In genomic region chr2:178241852-178242551, GRCh38 we compare ENCODE assay signal across 7 cellular contexts. TPM values are rescaled to one million over a fixed set of nuclear protein-coding genes. Genes with fewer than 3 reads are reported as not detected.
A peak's percentile ranks its signal among the peaks of the same experiment; 100 is the strongest.
DNase-seq lines count a peak whose midpoint lies in the region; TF ChIP-seq lines count a peak whose summit lies in the region.

No MANE protein-coding gene starts in this region.

- H3K4me1 ChIP-seq in rectal smooth muscle tissue (ENCODE audit: control insufficient read depth, insufficient read depth, low read length): peaks cover 5% of the 10 kb centered on the region
- H3K4me1 ChIP-seq in Caco-2: no peaks in the 10 kb centered on the region

- POLR2A ChIA-PET in Caco-2 (lab: Charles Lee): no interaction called here

- no peak overlapping the region for H3K27ac ChIP-seq in SK-N-MC
- peak overlapping the region; percentile 56 for H3K27ac ChIP-seq in rectal smooth muscle tissue (ENCODE audit: low read depth, low read length)

- CTCF ChIA-PET in Caco-2 (lab: Charles Lee): no interaction called here

- peaks cover 8% of the 10 kb centered on the region for H3K27me3 Mint-ChIP-seq in Caco-2 (ENCODE audit: insufficient read depth, unreplicated experiment)

- H3K4me3 ChIP-seq in SK-N-MC: 0 out of 2 replicates have a peak overlapping the region, but pooled peaks have one; percentile 10
- H3K4me3 ChIP-seq in rectal smooth muscle tissue (ENCODE audit: low read length): no peak overlapping the region
- H3K4me3 ChIP-seq in Caco-2 (ENCODE audit: low read depth, low read length): no peak overlapping the region

- no peak for TF ChIP-seq CTCF in Caco-2 (IDR thresholded peaks at IDR 0.05; ENCODE audit: insufficient read depth in 1 of 2, low read depth in 1 of 2, low read length in 1 of 2, severe bottlenecking in 1 of 2, unreplicated experiment in 1 of 2)

- no peak overlapping the region for H3K27ac Mint-ChIP-seq in Caco-2 (ENCODE audit: unreplicated experiment)

- no peaks in the 10 kb centered on the region for H3K27me3 ChIP-seq in rectal smooth muscle tissue (ENCODE audit: control insufficient read depth, insufficient read depth, low read length)
- H3K27me3 ChIP-seq in Caco-2 (replicated peaks; ENCODE audit: control insufficient read depth, insufficient read depth, low read length): no peaks in the 10 kb centered on the region

- H3K4me3 Mint-ChIP-seq in Caco-2 (ENCODE audit: unreplicated experiment): no peak overlapping the region

- intact Hi-C loops in Caco-2 (cut with micrococcal nuclease; ENCODE audit: unreplicated experiment): no loop called here

- H3K36me3 ChIP-seq in SK-N-MC (ENCODE audit: insufficient read depth, low read length) (no peaks in the 10 kb centered on the region), rectal smooth muscle tissue (ENCODE audit: control insufficient read depth, insufficient read depth, low read length) (no peaks in the 10 kb centered on the region), Caco-2 (ENCODE audit: control insufficient read depth, insufficient read depth, low read length) (no peaks in the 10 kb centered on the region)

- BruUV-seq in Caco-2 (replicated peaks; lab: Mats Ljungman, UMichigan): no TSS peak

- no peaks in the 10 kb centered on the region for H3K4me1 Mint-ChIP-seq in Caco-2 (ENCODE audit: low read depth, unreplicated experiment)

- no peaks in the 10 kb centered on the region for H3K36me3 Mint-ChIP-seq in Caco-2 (ENCODE audit: insufficient read depth, unreplicated experiment)

- H3K9me3 ChIP-seq in SK-N-MC (ENCODE audit: low read depth, low read length) (no peaks in the 10 kb centered on the region), Caco-2 (no peaks in the 10 kb centered on the region)

- peak; percentile 13 for DNase-seq in HT-29 (ENCODE audit: low spot score)
- peak; percentile 22 for DNase-seq in SK-N-MC (ENCODE audit: low read depth, low spot score)
- DNase-seq in glomerular visceral epithelial cell (ENCODE audit: extremely low spot score): peak; percentile 81
- DNase-seq in Caco-2: no peak
- DNase-seq in RPMI8226: no peak
- no peak for DNase-seq in NOMO-1 (lab: John Stamatoyannopoulos, UW; ENCODE audit: unreplicated experiment in 2 of 2)

- H3K9me3 Mint-ChIP-seq in Caco-2 (ENCODE audit: unreplicated experiment): no peaks in the 10 kb centered on the region

- no peak overlapping the region for H3K9ac ChIP-seq in SK-N-MC (ENCODE audit: insufficient read length)
- no peak overlapping the region for H3K9ac ChIP-seq in rectal smooth muscle tissue (ENCODE audit: low read length)

RNA-seq across cellular contexts. Expression of gene OSBPL6, which starts 47.7 kb away (rescaled TPM):
- total RNA-seq in HT-29 (2014; rRNA removed; shearing (Covaris generic)): not detected in 2 replicates
- total RNA-seq in Caco-2 (2022): 1.0 and 1.5 TPM in 2 replicates

Comparison
In these comparisons a context has a peak if more than half of its experiments do, and no peak if none do; other contexts are left out.
1. DNase-seq: peak in HT-29 (single experiment), SK-N-MC (single experiment) and glomerular visceral epithelial cell (single experiment); none in Caco-2 (0 of 2), RPMI8226 (single experiment) and NOMO-1 (0 of 2).